Comparison of ENCODE assay signal across 22 cellular contexts in the genomic region with DNA sequence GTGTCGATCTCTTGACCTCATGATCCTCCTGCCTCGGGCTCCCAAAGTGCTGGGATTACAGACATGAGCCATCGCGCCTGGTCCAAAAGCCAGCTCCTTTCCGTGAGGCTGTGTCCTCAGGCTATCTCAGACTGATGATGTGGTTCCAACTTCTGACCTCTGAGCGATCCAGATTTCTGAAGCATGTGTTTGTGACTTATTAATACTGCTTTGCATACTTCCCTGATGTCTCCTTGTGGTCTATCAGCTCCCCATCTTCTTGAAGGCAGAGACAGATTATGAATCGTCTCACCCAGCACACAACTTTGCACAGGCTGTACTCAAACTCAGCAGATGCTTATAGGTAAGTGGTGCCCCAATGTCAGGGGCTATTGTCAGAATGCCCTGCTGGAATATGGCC.
DNase-seq lines count a peak whose midpoint lies in the region; ATAC-seq and FAIRE-seq lines count a peak whose summit lies in the region.
"Had no signal": no experiment of that assay in that cellular context is flagged by ENCODE, and none has a peak within 500 bp of the region (broad histone marks: within the 10 kb centered on the region; RNA-seq: fewer than 3 reads in every experiment).

No MANE protein-coding gene starts in this region.

- no peak overlapping the region for H3K27ac Mint-ChIP-seq in activated T-cell treated with anti-CD3 and anti-CD28 coated beads, Interleukin-2, amount 50 U/mL, for 24 hours
- H3K27ac Mint-ChIP-seq: CD8-positive, alpha-beta T cell had no signal

- FAIRE-seq in HTR-8/SVneo (lab: Jason Lieb, UNC), result no peak
- FAIRE-seq: H54 had no signal

- DNase-seq in AG08396 (ENCODE audit: low spot score) (peak; percentile 53), ELR (ENCODE audit: low read depth) (peak; percentile 79), T1000 (lab: John Stamatoyannopoulos, UW) (peak; percentile 48), kidney tubule cell (ENCODE audit: low spot score) (peak; percentile 26), HTR-8/SVneo (ENCODE audit: insufficient read length, low spot score) (no peak)
- DNase-seq in activated T-cell treated with anti-CD3 and anti-CD28 coated beads, Interleukin-2, amount 50 U/mL, for 24 hours, result no peak
- DNase-seq in stimulated activated CD4-positive, alpha-beta T cell treated with anti-CD3 and anti-CD28 coated beads, Interleukin-4, amount 100 ng/mL, for 24 hours, result no peak
- DNase-seq: CD8-positive, alpha-beta T cell; DMS153; GF-D8; KBM-7; NCI-H1092 treated with DMSO at 0.1 percent for 48 hours; NCI-H1436 treated with DMSO at 0.1 percent for 48 hours; NCI-H2029 treated with DMSO at 0.1 percent for 48 hours; NCI-H226; NCI-H524; NCI-H774; NK-92 treated with Interleukin-12 subunit alpha and Interleukin-12 subunit beta, amount 100 ng/mL, for 24 hours; SJCRH30 had no signal

- no peaks in the 10 kb centered on the region for H3K36me3 Mint-ChIP-seq in activated T-cell treated with anti-CD3 and anti-CD28 coated beads, Interleukin-2, amount 50 U/mL, for 24 hours (ENCODE audit: low read depth)
- H3K36me3 Mint-ChIP-seq: CD8-positive, alpha-beta T cell had no signal

- ATAC-seq in HG03097 (IDR thresholded peaks at IDR 0.05; ENCODE audit: low FRiP score, unreplicated experiment), result no peak
- ATAC-seq: CD8-positive, alpha-beta T cell; Panc1 had no signal

- peaks cover 2% of the 10 kb centered on the region for H3K4me1 Mint-ChIP-seq in activated T-cell treated with anti-CD3 and anti-CD28 coated beads, Interleukin-2, amount 50 U/mL, for 24 hours (ENCODE audit: low read depth)

- H3K4me3 Mint-ChIP-seq in activated T-cell treated with anti-CD3 and anti-CD28 coated beads, Interleukin-2, amount 50 U/mL, for 24 hours, result no peak overlapping the region
- H3K4me3 Mint-ChIP-seq: CD8-positive, alpha-beta T cell had no signal

- H3K27me3 Mint-ChIP-seq in activated T-cell treated with anti-CD3 and anti-CD28 coated beads, Interleukin-2, amount 50 U/mL, for 24 hours, result peaks cover 43% of the 10 kb centered on the region

- H3K9me3 Mint-ChIP-seq in activated T-cell treated with anti-CD3 and anti-CD28 coated beads, Interleukin-2, amount 50 U/mL, for 24 hours, result no peaks in the 10 kb centered on the region
- H3K9me3 Mint-ChIP-seq: CD8-positive, alpha-beta T cell had no signal

Comparison
In these comparisons a context has a peak if more than half of its experiments do, and no peak if none do; other contexts are left out.
1. DNase-seq: peak in AG08396 (single experiment), ELR (single experiment), T1000 (single experiment) and kidney tubule cell (single experiment); none in activated T-cell treated with anti-CD3 and anti-CD28 coated beads, Interleukin-2, amount 50 U/mL, for 24 hours (single experiment), HTR-8/SVneo (single experiment) and stimulated activated CD4-positive, alpha-beta T cell treated with anti-CD3 and anti-CD28 coated beads, Interleukin-4, amount 100 ng/mL, for 24 hours (single experiment).